Comparison of ENCODE assay signal across 21 cellular contexts in genomic region chr20:35625584-35626385, GRCh38. TPM values are rescaled to one million over a fixed set of nuclear protein-coding genes. Genes with fewer than 3 reads are reported as not detected.
DNase-seq lines count a peak whose midpoint lies in the region; TF ChIP-seq lines count a peak whose summit lies in the region.
"Had no signal": no experiment of that assay in that cellular context is flagged by ENCODE, and none has a peak within 500 bp of the region (broad histone marks: within the 10 kb centered on the region; RNA-seq: fewer than 3 reads in every experiment).

No MANE protein-coding gene starts in this region.

- CTCF ChIA-PET in CD4-positive, alpha-beta memory T cell (lab: Charles Lee; ENCODE audit: partially characterized antibody) = interaction anchor here (1.3 kb wide), 1 partner anchor 31 kb away, joined by 3 read pairs; no protein-coding TSS in a partner anchor

- peaks cover 2% of the 10 kb centered on the region for H3K4me1 Mint-ChIP-seq in T-helper 1 cell treated with Interleukin-12 subunit alpha and Interleukin-12 subunit beta and Interleukin-4 antibody, amounts not matched to agents 30 μg/mL and 1 μg/mL, for 36 hours (ENCODE audit: low read depth)
- H3K4me1 Mint-ChIP-seq in CD4-positive, alpha-beta memory T cell = peaks cover 0 to 2% (median 0%) of the 10 kb centered on the region in 4 donors
- no peaks in the 10 kb centered on the region for H3K4me1 Mint-ChIP-seq in activated T-helper 1 cell treated with anti-CD3 and anti-CD28 coated beads, Interleukin-12 subunit alpha, Interleukin-12 subunit beta, Interleukin-2, Interleukin-4 antibody, amounts not matched to agents 30 ng/mL and 10 ng/mL and 1 ng/mL, durations not matched to agents 14 hours and 24 hours and 36 hours (ENCODE audit: low read depth)

- intact Hi-C loops in CD4-positive, alpha-beta memory T cell (cut with micrococcal nuclease) = no loop called here
- intact Hi-C loops in activated T-helper 1 cell treated with anti-CD3 and anti-CD28 coated beads, Interleukin-12 subunit alpha, Interleukin-12 subunit beta, Interleukin-2, Interleukin-4 antibody, amounts not matched to agents 30 ng/mL and 10 ng/mL and 1 ng/mL, durations not matched to agents 14 hours and 24 hours and 36 hours (cut with micrococcal nuclease) = no loop called here
- intact Hi-C loops in colonic mucosa (cut with DNase I) = no loop called here

- H3K4me3 Mint-ChIP-seq in T-helper 1 cell treated with Interleukin-12 subunit alpha and Interleukin-12 subunit beta and Interleukin-4 antibody, amounts not matched to agents 30 μg/mL and 1 μg/mL, for 36 hours = no peak overlapping the region
- no peak overlapping the region for H3K4me3 Mint-ChIP-seq in CD4-positive, alpha-beta memory T cell
- no peak overlapping the region for H3K4me3 Mint-ChIP-seq in activated T-helper 1 cell treated with anti-CD3 and anti-CD28 coated beads, Interleukin-12 subunit alpha, Interleukin-12 subunit beta, Interleukin-2, Interleukin-4 antibody, amounts not matched to agents 30 ng/mL and 10 ng/mL and 1 ng/mL, durations not matched to agents 14 hours and 24 hours and 36 hours
- H3K4me3 Mint-ChIP-seq: naive B cell had no signal

- peaks cover 33% of the 10 kb centered on the region for H3K36me3 Mint-ChIP-seq in T-helper 1 cell treated with Interleukin-12 subunit alpha and Interleukin-12 subunit beta and Interleukin-4 antibody, amounts not matched to agents 30 μg/mL and 1 μg/mL, for 36 hours (ENCODE audit: low read depth)
- H3K36me3 Mint-ChIP-seq in CD4-positive, alpha-beta memory T cell = peaks cover 35 to 45% of the 10 kb centered on the region in 2 donors
- H3K36me3 Mint-ChIP-seq in activated T-helper 1 cell treated with anti-CD3 and anti-CD28 coated beads, Interleukin-12 subunit alpha, Interleukin-12 subunit beta, Interleukin-2, Interleukin-4 antibody, amounts not matched to agents 30 ng/mL and 10 ng/mL and 1 ng/mL, durations not matched to agents 14 hours and 24 hours and 36 hours (ENCODE audit: low read depth) = peaks cover 32% of the 10 kb centered on the region

- POLR2A ChIA-PET in CD4-positive, alpha-beta memory T cell (lab: Charles Lee; ENCODE audit: partially characterized antibody) = interaction anchor here (1.1 kb wide), 1 partner anchor 10 kb away, joined by 3 read pairs; the partner anchor contains the start of gene SPAG4

- H3K27ac Mint-ChIP-seq in T-helper 1 cell treated with Interleukin-12 subunit alpha and Interleukin-12 subunit beta and Interleukin-4 antibody, amounts not matched to agents 30 μg/mL and 1 μg/mL, for 36 hours = peak overlapping the region; percentile 13
- peak overlapping the region in 4 of 7 donors; percentile 30 to 84 (median 74) for H3K27ac Mint-ChIP-seq in CD4-positive, alpha-beta memory T cell
- peak overlapping the region; percentile 41 for H3K27ac Mint-ChIP-seq in activated T-helper 1 cell treated with anti-CD3 and anti-CD28 coated beads, Interleukin-12 subunit alpha, Interleukin-12 subunit beta, Interleukin-2, Interleukin-4 antibody, amounts not matched to agents 30 ng/mL and 10 ng/mL and 1 ng/mL, durations not matched to agents 14 hours and 24 hours and 36 hours

- H3K9me3 ChIP-seq in CD4-positive, alpha-beta memory T cell (ENCODE audit: control insufficient read depth in 1 of 2, low read length in 2 of 2) = no peaks in the 10 kb centered on the region
- H3K9me3 ChIP-seq in colonic mucosa = no peaks in the 10 kb centered on the region
- H3K9me3 ChIP-seq: lower lobe of right lung, prostate gland had no signal

- no peaks in the 10 kb centered on the region for H3K9me3 Mint-ChIP-seq in T-helper 1 cell treated with Interleukin-12 subunit alpha and Interleukin-12 subunit beta and Interleukin-4 antibody, amounts not matched to agents 30 μg/mL and 1 μg/mL, for 36 hours
- H3K9me3 Mint-ChIP-seq in CD4-positive, alpha-beta memory T cell = no peaks in the 10 kb centered on the region
- H3K9me3 Mint-ChIP-seq in activated T-helper 1 cell treated with anti-CD3 and anti-CD28 coated beads, Interleukin-12 subunit alpha, Interleukin-12 subunit beta, Interleukin-2, Interleukin-4 antibody, amounts not matched to agents 30 ng/mL and 10 ng/mL and 1 ng/mL, durations not matched to agents 14 hours and 24 hours and 36 hours = no peaks in the 10 kb centered on the region
- H3K9me3 Mint-ChIP-seq: naive B cell had no signal

- H3K36me3 ChIP-seq in CD4-positive, alpha-beta memory T cell (ENCODE audit: insufficient read depth, low read length) = peaks cover 39% of the 10 kb centered on the region
- H3K36me3 ChIP-seq in colonic mucosa = peaks cover 13% of the 10 kb centered on the region

- H3K27ac ChIP-seq in CD4-positive, alpha-beta memory T cell (ENCODE audit: low read depth, low read length) = no peak overlapping the region
- H3K27ac ChIP-seq in colonic mucosa = no peak overlapping the region
- H3K27ac ChIP-seq: lower lobe of right lung, prostate gland had no signal

- no peaks in the 10 kb centered on the region for H3K27me3 ChIP-seq in CD4-positive, alpha-beta memory T cell (ENCODE audit: insufficient read depth, low read length)
- H3K27me3 ChIP-seq in colonic mucosa = no peaks in the 10 kb centered on the region

- no peaks in the 10 kb centered on the region for H3K4me1 ChIP-seq in CD4-positive, alpha-beta memory T cell (ENCODE audit: insufficient read depth, low read length)
- H3K4me1 ChIP-seq in colonic mucosa = no peaks in the 10 kb centered on the region
- H3K4me1 ChIP-seq: prostate gland had no signal

- H3K9ac ChIP-seq in colonic mucosa (ENCODE audit: low read depth in 2 of 2, low read length in 2 of 2) = no peak overlapping the region

- H3K27me3 Mint-ChIP-seq in T-helper 1 cell treated with Interleukin-12 subunit alpha and Interleukin-12 subunit beta and Interleukin-4 antibody, amounts not matched to agents 30 μg/mL and 1 μg/mL, for 36 hours (ENCODE audit: low read depth) = no peaks in the 10 kb centered on the region
- no peaks in the 10 kb centered on the region for H3K27me3 Mint-ChIP-seq in CD4-positive, alpha-beta memory T cell
- H3K27me3 Mint-ChIP-seq in activated T-helper 1 cell treated with anti-CD3 and anti-CD28 coated beads, Interleukin-12 subunit alpha, Interleukin-12 subunit beta, Interleukin-2, Interleukin-4 antibody, amounts not matched to agents 30 ng/mL and 10 ng/mL and 1 ng/mL, durations not matched to agents 14 hours and 24 hours and 36 hours (ENCODE audit: insufficient read depth) = no peaks in the 10 kb centered on the region
- H3K27me3 Mint-ChIP-seq: naive B cell had no signal

- no peak overlapping the region for H3K4me3 ChIP-seq in CD4-positive, alpha-beta memory T cell (ENCODE audit: low read length in 2 of 2)
- no peak overlapping the region for H3K4me3 ChIP-seq in colonic mucosa
- H3K4me3 ChIP-seq: GM12878, lower lobe of right lung, prostate gland had no signal

- DNase-seq in T-helper 1 cell (no peak), medulla oblongata (ENCODE audit: extremely low spot score) (peak; percentile 19), GM19238 (ENCODE audit: insufficient read length, low spot score) (no peak), colonic mucosa (no peak), NCI-H510A treated with DMSO at 0.1 percent for 48 hours (lab: John Stamatoyannopoulos, UW) (no peak)
- no peak for DNase-seq in CD4-positive, alpha-beta memory T cell
- no peak for DNase-seq in activated T-helper 1 cell treated with anti-CD3 and anti-CD28 coated beads, Interleukin-12 subunit alpha, Interleukin-12 subunit beta, Interleukin-2, Interleukin-4 antibody, amounts not matched to agents 30 ng/mL and 10 ng/mL and 1 ng/mL, durations not matched to agents 14 hours and 24 hours and 36 hours (ENCODE audit: low spot score)
- DNase-seq: 8988T; activated CD4-positive, CD25-positive, alpha-beta regulatory T cell; amniotic stem cell; cerebellar nuclear complex; DMS 273 treated with DMSO at 0.1 percent for 48 hours; GF-D8; HCEC 1CT; lower lobe of right lung; naive B cell; small intestine; stimulated activated CD4-positive, alpha-beta T cell treated with anti-CD3 and anti-CD28 coated beads, Interleukin-4, amount 100 ng/mL, for 1 hour had no signal

- TF ChIP-seq CTCF in colonic mucosa (IDR thresholded peaks at IDR 0.05) = no peak

RNA-seq across cellular contexts. Expression of gene SPAG4, which starts 10.2 kb away (rescaled TPM):
- 1 to 10 TPM in 1 of 2 experiments, under 1 TPM in 1; 0.47 to 1.3 TPM for total RNA-seq in CD4-positive, alpha-beta memory T cell
- under 1 TPM; 0.69 to 0.79 TPM for polyA plus RNA-seq in CD4-positive, alpha-beta memory T cell
- total RNA-seq in activated T-helper 1 cell treated with anti-CD3 and anti-CD28 coated beads, Interleukin-12 subunit alpha, Interleukin-12 subunit beta, Interleukin-2, Interleukin-4 antibody, amounts not matched to agents 30 ng/mL and 10 ng/mL and 1 ng/mL, durations not matched to agents 14 hours and 24 hours and 36 hours = 3.6 and 5.1 TPM in 2 replicates
- total RNA-seq in colonic mucosa = 1 to 10 TPM; 5.7 to 8.6 TPM

RNA-seq across cellular contexts. Expression of gene CPNE1, which starts 38.9 kb away (rescaled TPM):
- 100 to 1,000 TPM; 316 to 353 TPM for total RNA-seq in CD4-positive, alpha-beta memory T cell
- polyA plus RNA-seq in CD4-positive, alpha-beta memory T cell = 100 to 1,000 TPM; 305 to 343 TPM
- total RNA-seq in activated T-helper 1 cell treated with anti-CD3 and anti-CD28 coated beads, Interleukin-12 subunit alpha, Interleukin-12 subunit beta, Interleukin-2, Interleukin-4 antibody, amounts not matched to agents 30 ng/mL and 10 ng/mL and 1 ng/mL, durations not matched to agents 14 hours and 24 hours and 36 hours = 304 and 308 TPM in 2 replicates
- 100 to 1,000 TPM; 137 to 152 TPM for total RNA-seq in colonic mucosa

RNA-seq across cellular contexts. Expression of gene RBM12, which starts 38.9 kb away (rescaled TPM):
- total RNA-seq in CD4-positive, alpha-beta memory T cell = 100 to 1,000 TPM; 129 to 138 TPM
- polyA plus RNA-seq in CD4-positive, alpha-beta memory T cell = 10 to 100 TPM; 29.9 to 52.8 TPM
- 151 and 168 TPM in 2 replicates for total RNA-seq in activated T-helper 1 cell treated with anti-CD3 and anti-CD28 coated beads, Interleukin-12 subunit alpha, Interleukin-12 subunit beta, Interleukin-2, Interleukin-4 antibody, amounts not matched to agents 30 ng/mL and 10 ng/mL and 1 ng/mL, durations not matched to agents 14 hours and 24 hours and 36 hours
- total RNA-seq in colonic mucosa = 10 to 100 TPM; 63.8 to 74.5 TPM

Comparison
In these comparisons a context has a peak if more than half of its experiments do, and no peak if none do; other contexts are left out.
1. H3K27ac Mint-ChIP-seq: peak in every context shown above with its lines; median percentile 74 in CD4-positive, alpha-beta memory T cell; 41 in activated T-helper 1 cell treated with anti-CD3 and anti-CD28 coated beads, Interleukin-12 subunit alpha, Interleukin-12 subunit beta, Interleukin-2, Interleukin-4 antibody, amounts not matched to agents 30 ng/mL and 10 ng/mL and 1 ng/mL, durations not matched to agents 14 hours and 24 hours and 36 hours; 13 in T-helper 1 cell treated with Interleukin-12 subunit alpha and Interleukin-12 subunit beta and Interleukin-4 antibody, amounts not matched to agents 30 μg/mL and 1 μg/mL, for 36 hours.